Comparison of ENCODE assay signal across 19 cellular contexts in genomic region chr2:231221761-231222160, GRCh38. TPM values are rescaled to one million over a fixed set of nuclear protein-coding genes. Genes with fewer than 3 reads are reported as not detected.
DNase-seq lines count a peak whose midpoint lies in the region; ATAC-seq and TF ChIP-seq lines count a peak whose summit lies in the region.
"Had no signal": no experiment of that assay in that cellular context is flagged by ENCODE, and none has a peak within 500 bp of the region (broad histone marks: within the 10 kb centered on the region; RNA-seq: fewer than 3 reads in every experiment).

No MANE protein-coding gene starts in this region.

- TF ChIP-seq CTCF in OCI-LY1 (IDR thresholded peaks at IDR 0.05; ENCODE audit: low read length) (no peak), nephron (IDR thresholded peaks at IDR 0.05; ENCODE audit: unreplicated experiment in 3 of 3) (no peak), vagina (IDR thresholded peaks at IDR 0.05) (no peak)

- H3K9me3 ChIP-seq in OCI-LY1 (ENCODE audit: low read length) (no peaks in the 10 kb centered on the region), duodenal mucosa (ENCODE audit: control insufficient read depth in 1 of 2, low read length in 2 of 2) (no peaks in the 10 kb centered on the region), vagina (no peaks in the 10 kb centered on the region)
- H3K9me3 ChIP-seq: Caco-2 had no signal

- H2AFZ ChIP-seq in OCI-LY1 (ENCODE audit: low read length): no peak overlapping the region

- no peaks in the 10 kb centered on the region for H3K9me2 ChIP-seq in OCI-LY1 (ENCODE audit: low read depth, low read length)

- peaks cover 3% of the 10 kb centered on the region; the same call in 1 of the 2 replicates for H3K36me3 ChIP-seq in OCI-LY1 (ENCODE audit: insufficient read depth, low read length)
- peaks cover 0 to 2% of the 10 kb centered on the region in 2 donors for H3K36me3 ChIP-seq in duodenal mucosa (ENCODE audit: control insufficient read depth in 1 of 2, insufficient read depth in 2 of 2, low read length in 2 of 2)
- no peaks in the 10 kb centered on the region for H3K36me3 ChIP-seq in vagina

- no peak for DNase-seq in vagina (ENCODE audit: extremely low spot score in 2 of 2)
- no peak for DNase-seq in activated CD8-positive, alpha-beta memory T cell treated with anti-CD3 and anti-CD28 coated beads, Interleukin-2, amount 10 ng/mL, durations not matched to agents 7 days and 5 days
- no peak for DNase-seq in NCI-H226
- no peak for DNase-seq in HuH-7 (ENCODE audit: low spot score)
- DNase-seq: Caco-2; effector CD4-positive, alpha-beta T cell; hippocampal formation; NCI-H2081 treated with DMSO at 0.1 percent for 48 hours; NCI-H526; nucleus accumbens; SIG-M5; stimulated activated CD4-positive, alpha-beta T cell treated with anti-CD3 and anti-CD28 coated beads, Interleukin-2, amount 100 ng/mL, for 24 hours had no signal

- no peaks in the 10 kb centered on the region for H3F3A ChIP-seq in OCI-LY1 (ENCODE audit: insufficient read depth, low read length)

- intact Hi-C loops in vagina (cut with DNase I): loop anchor here (10.0 kb wide), 1 partner anchor 173 kb away; the partner anchor contains the start of gene B3GNT7

- ATAC-seq in activated CD8-positive, alpha-beta memory T cell treated with anti-CD3 and anti-CD28 coated beads, Interleukin-2, amount 10 ng/mL, durations not matched to agents 7 days and 5 days: no peak
- ATAC-seq: HCT116, K562 had no signal

- H3K27me3 ChIP-seq in OCI-LY1 (ENCODE audit: insufficient read depth, low read length): no peaks in the 10 kb centered on the region
- no peaks in the 10 kb centered on the region for H3K27me3 ChIP-seq in duodenal mucosa (ENCODE audit: control insufficient read depth in 1 of 2, insufficient read depth in 2 of 2, low read length in 2 of 2)
- H3K27me3 ChIP-seq in vagina: no peaks in the 10 kb centered on the region

- CTCF ChIA-PET in activated CD8-positive, alpha-beta memory T cell treated with anti-CD3 and anti-CD28 coated beads, Interleukin-2, amount 10 ng/mL, durations not matched to agents 7 days and 5 days (lab: Charles Lee): interaction anchor here (0.6 kb wide), 1 partner anchor 268 kb away, joined by 4 read pairs; no protein-coding TSS in a partner anchor

- H3K4me3 ChIP-seq in OCI-LY1 (ENCODE audit: low read depth, low read length, poor library complexity, severe bottlenecking) (no peak overlapping the region), duodenal mucosa (ENCODE audit: low read depth in 1 of 2, low read length in 2 of 2) (no peak overlapping the region), vagina (no peak overlapping the region)
- H3K4me3 ChIP-seq: K562 had no signal

- peak overlapping the region; percentile 9 to 61 (median 51) for H3K27ac Mint-ChIP-seq in nephron
- no peak overlapping the region for H3K27ac Mint-ChIP-seq in activated CD8-positive, alpha-beta memory T cell treated with anti-CD3 and anti-CD28 coated beads, Interleukin-2, amount 10 ng/mL, durations not matched to agents 7 days and 5 days
- H3K27ac Mint-ChIP-seq: activated naive CD8-positive, alpha-beta T cell; B cell had no signal

- H3K4me1 ChIP-seq in OCI-LY1 (ENCODE audit: insufficient read depth, low read length, severe bottlenecking) (peaks cover 16% of the 10 kb centered on the region), duodenal mucosa (ENCODE audit: control insufficient read depth in 1 of 2, insufficient read depth in 2 of 2, low read length in 2 of 2) (peaks cover 0 to 9% of the 10 kb centered on the region in 2 donors), vagina (peaks cover 7% of the 10 kb centered on the region)
- H3K4me1 ChIP-seq: Caco-2 had no signal

- peaks cover 54% of the 10 kb centered on the region for H3K36me3 Mint-ChIP-seq in nephron (ENCODE audit: low read depth)
- no peaks in the 10 kb centered on the region for H3K36me3 Mint-ChIP-seq in activated CD8-positive, alpha-beta memory T cell treated with anti-CD3 and anti-CD28 coated beads, Interleukin-2, amount 10 ng/mL, durations not matched to agents 7 days and 5 days

- H3K9ac ChIP-seq in OCI-LY1 (ENCODE audit: low read length) (no peak overlapping the region), duodenal mucosa (ENCODE audit: low read depth in 1 of 2, low read length in 2 of 2) (no peak overlapping the region)

- H3K79me2 ChIP-seq in OCI-LY1 (ENCODE audit: insufficient read depth, low read length): no peaks in the 10 kb centered on the region

- no peaks in the 10 kb centered on the region for H4K20me1 ChIP-seq in OCI-LY1 (ENCODE audit: insufficient read depth, low read length)

- peak overlapping the region; percentile 41; the same call in 1 of the 2 replicates for H3K4me2 ChIP-seq in OCI-LY1 (ENCODE audit: low read length)

- no peaks in the 10 kb centered on the region for H3K9me3 Mint-ChIP-seq in nephron
- no peaks in the 10 kb centered on the region for H3K9me3 Mint-ChIP-seq in activated CD8-positive, alpha-beta memory T cell treated with anti-CD3 and anti-CD28 coated beads, Interleukin-2, amount 10 ng/mL, durations not matched to agents 7 days and 5 days (ENCODE audit: low read depth)

- H3K27ac ChIP-seq in OCI-LY1 (ENCODE audit: low read depth, low read length, poor library complexity, severe bottlenecking) (no peak overlapping the region), duodenal mucosa (ENCODE audit: low read depth, low read length) (peak overlapping the region; percentile 55), vagina (peak overlapping the region; percentile 29)

- H3K4me3 Mint-ChIP-seq in nephron: no peak overlapping the region
- H3K4me3 Mint-ChIP-seq in activated CD8-positive, alpha-beta memory T cell treated with anti-CD3 and anti-CD28 coated beads, Interleukin-2, amount 10 ng/mL, durations not matched to agents 7 days and 5 days: no peak overlapping the region
- H3K4me3 Mint-ChIP-seq: activated naive CD8-positive, alpha-beta T cell; B cell had no signal

- H3K27me3 Mint-ChIP-seq in nephron (ENCODE audit: low read depth): no peaks in the 10 kb centered on the region
- no peaks in the 10 kb centered on the region for H3K27me3 Mint-ChIP-seq in activated CD8-positive, alpha-beta memory T cell treated with anti-CD3 and anti-CD28 coated beads, Interleukin-2, amount 10 ng/mL, durations not matched to agents 7 days and 5 days
- H3K27me3 Mint-ChIP-seq: activated naive CD8-positive, alpha-beta T cell; B cell had no signal

- TF ChIP-seq POLR2A in vagina (IDR thresholded peaks at IDR 0.05): no peak

- no peaks in the 10 kb centered on the region for H3K4me1 Mint-ChIP-seq in nephron
- no peaks in the 10 kb centered on the region for H3K4me1 Mint-ChIP-seq in activated CD8-positive, alpha-beta memory T cell treated with anti-CD3 and anti-CD28 coated beads, Interleukin-2, amount 10 ng/mL, durations not matched to agents 7 days and 5 days
- H3K4me1 Mint-ChIP-seq: B cell had no signal

RNA-seq across cellular contexts. Expression of gene ARMC9, which starts 23.3 kb away (rescaled TPM):
- 16.0 TPM for total RNA-seq in vagina
- total RNA-seq in activated CD8-positive, alpha-beta memory T cell treated with anti-CD3 and anti-CD28 coated beads, Interleukin-2, amount 10 ng/mL, durations not matched to agents 7 days and 5 days: 1 to 10 TPM in 1 of 2 experiments, under 1 TPM in 1; 0.88 to 3.2 TPM
